ENCODE assay signal across 9 cellular contexts in the genomic region with DNA sequence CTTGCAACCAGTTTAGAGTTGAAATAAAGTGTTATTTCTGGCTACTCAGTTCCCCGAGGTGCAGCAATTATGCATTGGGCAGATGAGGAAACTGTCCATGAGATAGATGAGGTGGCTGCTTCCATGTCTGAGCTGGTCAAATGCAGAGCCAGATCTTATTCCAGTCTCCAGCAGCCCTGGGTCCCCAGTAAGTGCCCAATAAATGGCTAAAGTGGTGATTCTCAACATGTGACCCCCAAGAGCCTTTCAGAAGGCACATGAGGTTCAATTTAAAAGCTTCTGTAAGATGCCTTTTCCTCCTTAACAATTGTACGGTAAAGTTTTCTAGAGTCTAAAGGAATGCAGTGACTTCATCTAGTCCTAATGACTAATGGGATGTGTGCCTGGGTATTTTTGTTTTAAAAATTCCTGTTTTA. TPM values are rescaled to one million over a fixed set of nuclear protein-coding genes. Genes with fewer than 3 reads are reported as not detected.
DNase-seq lines count a peak whose midpoint lies in the region; ATAC-seq and TF ChIP-seq lines count a peak whose summit lies in the region.
"Had no signal": no experiment of that assay in that cellular context is flagged by ENCODE, and none has a peak within 500 bp of the region (broad histone marks: within the 10 kb centered on the region; RNA-seq: fewer than 3 reads in every experiment).

No MANE protein-coding gene starts in this region.

- H3K27ac Mint-ChIP-seq in activated naive CD4-positive, alpha-beta T cell treated with anti-CD3 and anti-CD28 coated beads for 36 hours: no peak overlapping the region

- H3K36me3 ChIP-seq in psoas muscle (ENCODE audit: insufficient read depth in 1 of 2, low read depth in 1 of 2): peaks cover 0 to 26% of the 10 kb centered on the region in 2 donors

- H3K4me3 Mint-ChIP-seq in activated naive CD4-positive, alpha-beta T cell treated with anti-CD3 and anti-CD28 coated beads for 36 hours: no peak overlapping the region

- H3K4me1 Mint-ChIP-seq in activated naive CD4-positive, alpha-beta T cell treated with anti-CD3 and anti-CD28 coated beads for 36 hours (ENCODE audit: low read depth): peaks cover 18% of the 10 kb centered on the region

- CTCF ChIA-PET in activated naive CD4-positive, alpha-beta T cell treated with anti-CD3 and anti-CD28 coated beads for 36 hours (lab: Charles Lee): interaction anchor here (0.6 to 5.9 kb wide), 17 partner anchors 9 to 321 kb away, joined by 3 to 65 read pairs (median 8); no protein-coding TSS in a partner anchor

- TF ChIP-seq CTCF in cardiac fibroblast (IDR thresholded peaks at IDR 0.05; ENCODE audit: low read depth, low read length) (no peak), psoas muscle (IDR thresholded peaks at IDR 0.05) (no peak)

- H3K9me3 ChIP-seq in psoas muscle: no peaks in the 10 kb centered on the region

- peak; percentile 13 for ATAC-seq in GM18867 (IDR thresholded peaks at IDR 0.05; ENCODE audit: unreplicated experiment)
- ATAC-seq in HG03135 (IDR thresholded peaks at IDR 0.05; ENCODE audit: unreplicated experiment): peak; percentile 10
- peak in 2 of 4 donors; percentile 2 to 20 for ATAC-seq in psoas muscle
- ATAC-seq in stimulated activated naive CD8-positive, alpha-beta T cell treated with anti-CD3 and anti-CD28 coated beads, Interleukin-15, Interleukin-2, amounts not matched to agents 100 U/mL and 50 U/mL, for 24 hours: no peak

- peaks cover 14% of the 10 kb centered on the region for H3K36me3 Mint-ChIP-seq in activated naive CD4-positive, alpha-beta T cell treated with anti-CD3 and anti-CD28 coated beads for 36 hours (ENCODE audit: low read depth)

- no peaks in the 10 kb centered on the region for H3K27me3 ChIP-seq in psoas muscle (ENCODE audit: insufficient read depth in 3 of 3, low read length in 2 of 3)

- no peaks in the 10 kb centered on the region for H3K27me3 Mint-ChIP-seq in activated naive CD4-positive, alpha-beta T cell treated with anti-CD3 and anti-CD28 coated beads for 36 hours (ENCODE audit: low read depth)

- intact Hi-C loops in psoas muscle (cut with DNase I): loop anchor here (2.0 to 5.0 kb wide), 3 partner anchors 82 to 294 kb away; a partner anchor contains a TSS
- intact Hi-C loops in activated naive CD4-positive, alpha-beta T cell treated with anti-CD3 and anti-CD28 coated beads for 36 hours (cut with micrococcal nuclease): loop anchor here (1.0 to 2.0 kb wide), 4 partner anchors 20 to 294 kb away; a partner anchor contains a TSS

- H3K4me1 ChIP-seq in psoas muscle: peaks cover 18% of the 10 kb centered on the region

- H3K4me3 ChIP-seq in cardiac fibroblast (replicated peaks in 1 of 2; ENCODE audit: low read depth in 2 of 2, low read length in 2 of 2): peak overlapping the region in 1 of 2 donors; percentile 7
- H3K4me3 ChIP-seq in psoas muscle: peak overlapping the region; percentile 5

- peak; percentile 59 to 91 for DNase-seq in cardiac fibroblast (ENCODE audit: low read depth in 2 of 2)
- no peak for DNase-seq in psoas muscle
- DNase-seq in stimulated activated naive CD8-positive, alpha-beta T cell treated with anti-CD3 and anti-CD28 coated beads, Interleukin-15, Interleukin-2, amounts not matched to agents 100 U/mL and 50 U/mL, for 24 hours: no peak
- no peak for DNase-seq in stimulated activated CD4-positive, alpha-beta T cell treated with anti-CD3 and anti-CD28 coated beads, Interleukin-2, amount 100 ng/mL, for 24 hours
- no peak for DNase-seq in superior temporal gyrus (ENCODE audit: extremely low spot score)
- DNase-seq in activated naive CD4-positive, alpha-beta T cell treated with anti-CD3 and anti-CD28 coated beads for 36 hours: no peak

- 49 to 59% (median 52%) methylated on average over 2 of the region's 2 CpGs for WGBS in psoas muscle, 3 donors

- peak overlapping the region; percentile 62 for H3K27ac ChIP-seq in psoas muscle
- H3K27ac ChIP-seq: HL-60 had no signal

- H3K9me3 Mint-ChIP-seq in activated naive CD4-positive, alpha-beta T cell treated with anti-CD3 and anti-CD28 coated beads for 36 hours: no peaks in the 10 kb centered on the region

RNA-seq across cellular contexts. Expression of a gene that starts 17.5 kb away (rescaled TPM):
- 10 to 100 TPM; 28.7 to 46.9 (median 40.7) TPM for total RNA-seq in psoas muscle
- 10 to 100 TPM; 60.5 to 99.1 (median 80.3) TPM for polyA plus RNA-seq in psoas muscle
- 10 to 100 TPM; 87.7 to 92.6 TPM for total RNA-seq in activated naive CD4-positive, alpha-beta T cell treated with anti-CD3 and anti-CD28 coated beads for 36 hours

RNA-seq across cellular contexts. Expression of a gene that starts 30.8 kb away (rescaled TPM):
- total RNA-seq in psoas muscle: 100 to 1,000 TPM; 132 to 230 (median 154) TPM
- 100 to 1,000 TPM in 1 of 3 donors, 10 to 100 TPM in 2; 47.0 to 123 (median 58.2) TPM for polyA plus RNA-seq in psoas muscle
- 100 to 1,000 TPM; 220 to 241 TPM for total RNA-seq in activated naive CD4-positive, alpha-beta T cell treated with anti-CD3 and anti-CD28 coated beads for 36 hours

RNA-seq across cellular contexts. Expression of a gene that starts 54.3 kb away (rescaled TPM):
- 100 to 1,000 TPM; 175 to 687 (median 372) TPM for total RNA-seq in psoas muscle
- polyA plus RNA-seq in psoas muscle: 100 to 1,000 TPM; 111 to 331 (median 170) TPM
- under 1 TPM; 0.20 to 0.45 TPM for total RNA-seq in activated naive CD4-positive, alpha-beta T cell treated with anti-CD3 and anti-CD28 coated beads for 36 hours

Comparison
In these comparisons a context has a peak if more than half of its experiments do, and no peak if none do; other contexts are left out.
1. DNase-seq: peak in cardiac fibroblast (2 of 2); none in psoas muscle (0 of 2), stimulated activated naive CD8-positive, alpha-beta T cell treated with anti-CD3 and anti-CD28 coated beads, Interleukin-15, Interleukin-2, amounts not matched to agents 100 U/mL and 50 U/mL, for 24 hours (single experiment), stimulated activated CD4-positive, alpha-beta T cell treated with anti-CD3 and anti-CD28 coated beads, Interleukin-2, amount 100 ng/mL, for 24 hours (0 of 2), superior temporal gyrus (single experiment) and activated naive CD4-positive, alpha-beta T cell treated with anti-CD3 and anti-CD28 coated beads for 36 hours (single experiment).
2. RNA of a gene that starts 54.3 kb away (total RNA-seq): 175 to 687 TPM in psoas muscle; 0.20 to 0.45 TPM in activated naive CD4-positive, alpha-beta T cell treated with anti-CD3 and anti-CD28 coated beads for 36 hours; every median in the first group is over 100 times any median in the second.